ENCODE assay signal across 2 cellular contexts in the genomic region with DNA sequence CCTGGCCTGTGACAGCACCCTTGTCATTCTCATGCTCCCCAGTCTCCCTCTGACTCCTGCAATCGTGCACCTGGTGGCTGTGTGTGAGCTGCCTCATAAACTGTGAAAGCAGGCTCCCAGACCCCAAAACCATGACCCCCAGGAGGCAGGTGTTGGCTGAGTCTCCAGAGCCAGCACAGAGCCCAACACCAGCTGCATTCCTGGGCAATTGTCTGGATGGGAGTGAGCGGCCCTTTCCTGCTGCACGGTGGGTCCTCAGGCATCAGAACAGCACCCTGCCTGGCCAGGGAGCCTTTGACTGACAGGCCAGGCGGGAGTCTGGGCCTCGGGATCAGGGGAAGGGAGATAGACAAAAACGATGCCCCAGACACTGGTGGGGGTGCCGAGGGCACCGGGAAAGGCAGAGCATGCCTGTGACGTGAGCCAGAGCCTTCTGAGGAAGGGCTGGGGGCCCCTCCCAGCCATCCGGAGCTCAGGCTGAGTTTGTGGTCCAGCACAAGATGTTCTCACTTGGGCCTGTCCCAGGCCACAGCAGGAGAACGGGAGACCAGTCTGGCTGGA.
TF ChIP-seq lines count a peak whose summit lies in the region.

No MANE protein-coding gene starts in this region.

TF ChIP-seq in SK-N-SH, 30 proteins besides CTCF, POLR2A, EP300 and RAD21 (continued from another document):
- TF ChIP-seq, protein P1, sequence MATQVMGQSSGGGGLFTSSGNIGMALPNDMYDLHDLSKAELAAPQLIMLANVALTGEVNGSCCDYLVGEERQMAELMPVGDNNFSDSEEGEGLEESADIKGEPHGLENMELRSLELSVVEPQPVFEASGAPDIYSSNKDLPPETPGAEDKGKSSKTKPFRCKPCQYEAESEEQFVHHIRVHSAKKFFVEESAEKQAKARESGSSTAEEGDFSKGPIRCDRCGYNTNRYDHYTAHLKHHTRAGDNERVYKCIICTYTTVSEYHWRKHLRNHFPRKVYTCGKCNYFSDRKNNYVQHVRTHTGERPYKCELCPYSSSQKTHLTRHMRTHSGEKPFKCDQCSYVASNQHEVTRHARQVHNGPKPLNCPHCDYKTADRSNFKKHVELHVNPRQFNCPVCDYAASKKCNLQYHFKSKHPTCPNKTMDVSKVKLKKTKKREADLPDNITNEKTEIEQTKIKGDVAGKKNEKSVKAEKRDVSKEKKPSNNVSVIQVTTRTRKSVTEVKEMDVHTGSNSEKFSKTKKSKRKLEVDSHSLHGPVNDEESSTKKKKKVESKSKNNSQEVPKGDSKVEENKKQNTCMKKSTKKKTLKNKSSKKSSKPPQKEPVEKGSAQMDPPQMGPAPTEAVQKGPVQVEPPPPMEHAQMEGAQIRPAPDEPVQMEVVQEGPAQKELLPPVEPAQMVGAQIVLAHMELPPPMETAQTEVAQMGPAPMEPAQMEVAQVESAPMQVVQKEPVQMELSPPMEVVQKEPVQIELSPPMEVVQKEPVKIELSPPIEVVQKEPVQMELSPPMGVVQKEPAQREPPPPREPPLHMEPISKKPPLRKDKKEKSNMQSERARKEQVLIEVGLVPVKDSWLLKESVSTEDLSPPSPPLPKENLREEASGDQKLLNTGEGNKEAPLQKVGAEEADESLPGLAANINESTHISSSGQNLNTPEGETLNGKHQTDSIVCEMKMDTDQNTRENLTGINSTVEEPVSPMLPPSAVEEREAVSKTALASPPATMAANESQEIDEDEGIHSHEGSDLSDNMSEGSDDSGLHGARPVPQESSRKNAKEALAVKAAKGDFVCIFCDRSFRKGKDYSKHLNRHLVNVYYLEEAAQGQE (IDR thresholded peaks at IDR 0.05; ENCODE audit: low read depth, low read length) = no peak
TF ChIP-seq in SK-N-SH: peak in this region for 0.

TF ChIP-seq in SK-N-SH treated with all-trans-retinoic acid at 6 μM for 48 hours, 23 proteins besides CTCF, POLR2A, EP300 and RAD21 (continued from another document):
- TF ChIP-seq, protein P2, sequence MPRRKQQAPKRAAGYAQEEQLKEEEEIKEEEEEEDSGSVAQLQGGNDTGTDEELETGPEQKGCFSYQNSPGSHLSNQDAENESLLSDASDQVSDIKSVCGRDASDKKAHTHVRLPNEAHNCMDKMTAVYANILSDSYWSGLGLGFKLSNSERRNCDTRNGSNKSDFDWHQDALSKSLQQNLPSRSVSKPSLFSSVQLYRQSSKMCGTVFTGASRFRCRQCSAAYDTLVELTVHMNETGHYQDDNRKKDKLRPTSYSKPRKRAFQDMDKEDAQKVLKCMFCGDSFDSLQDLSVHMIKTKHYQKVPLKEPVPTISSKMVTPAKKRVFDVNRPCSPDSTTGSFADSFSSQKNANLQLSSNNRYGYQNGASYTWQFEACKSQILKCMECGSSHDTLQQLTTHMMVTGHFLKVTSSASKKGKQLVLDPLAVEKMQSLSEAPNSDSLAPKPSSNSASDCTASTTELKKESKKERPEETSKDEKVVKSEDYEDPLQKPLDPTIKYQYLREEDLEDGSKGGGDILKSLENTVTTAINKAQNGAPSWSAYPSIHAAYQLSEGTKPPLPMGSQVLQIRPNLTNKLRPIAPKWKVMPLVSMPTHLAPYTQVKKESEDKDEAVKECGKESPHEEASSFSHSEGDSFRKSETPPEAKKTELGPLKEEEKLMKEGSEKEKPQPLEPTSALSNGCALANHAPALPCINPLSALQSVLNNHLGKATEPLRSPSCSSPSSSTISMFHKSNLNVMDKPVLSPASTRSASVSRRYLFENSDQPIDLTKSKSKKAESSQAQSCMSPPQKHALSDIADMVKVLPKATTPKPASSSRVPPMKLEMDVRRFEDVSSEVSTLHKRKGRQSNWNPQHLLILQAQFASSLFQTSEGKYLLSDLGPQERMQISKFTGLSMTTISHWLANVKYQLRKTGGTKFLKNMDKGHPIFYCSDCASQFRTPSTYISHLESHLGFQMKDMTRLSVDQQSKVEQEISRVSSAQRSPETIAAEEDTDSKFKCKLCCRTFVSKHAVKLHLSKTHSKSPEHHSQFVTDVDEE (CRISPR knock-in tag; IDR thresholded peaks at IDR 0.05) = no peak
- no peak for TF ChIP-seq ZFP30 (CRISPR knock-in tag; IDR thresholded peaks at IDR 0.05)
- no peak for TF ChIP-seq ARNTL (CRISPR knock-in tag; IDR thresholded peaks at IDR 0.05; ENCODE audit: borderline replicate concordance, low read depth)
- no peak for TF ChIP-seq RARB (CRISPR knock-in tag; IDR thresholded peaks at IDR 0.05)
- no peak for TF ChIP-seq BACH2 (CRISPR knock-in tag; IDR thresholded peaks at IDR 0.05; ENCODE audit: borderline replicate concordance)
